Comparison of ENCODE assay signal across 13 cellular contexts in genomic region chr14:101083564-101084435, GRCh38.
A peak's percentile ranks its signal among the peaks of the same experiment; 100 is the strongest.
DNase-seq lines count a peak whose midpoint lies in the region; ATAC-seq and TF ChIP-seq lines count a peak whose summit lies in the region.
"Had no signal": no experiment of that assay in that cellular context is flagged by ENCODE, and none has a peak within 500 bp of the region (broad histone marks: within the 10 kb centered on the region; RNA-seq: fewer than 3 reads in every experiment).

No MANE protein-coding gene starts in this region.

- no peaks in the 10 kb centered on the region for H3K27me3 Mint-ChIP-seq in osteocyte (ENCODE audit: unreplicated experiment)

- no peak for ATAC-seq in GM21423 (IDR thresholded peaks at IDR 0.05; ENCODE audit: unreplicated experiment)
- ATAC-seq: activated CD4-positive, alpha-beta T cell treated with anti-CD3 and anti-CD28 coated beads for 36 hours had no signal

- H3K36me3 Mint-ChIP-seq in osteocyte (ENCODE audit: unreplicated experiment) = no peaks in the 10 kb centered on the region

- intact Hi-C loops in colonic mucosa (cut with DNase I) = no loop called here

- H3K36me3 ChIP-seq in colonic mucosa = no peaks in the 10 kb centered on the region
- H3K36me3 ChIP-seq: esophagus muscularis mucosa had no signal

- no peak for DNase-seq in GM12865 (ENCODE audit: low read depth)
- DNase-seq in LNCaP clone FGC (ENCODE audit: low read depth) = no peak
- DNase-seq in colonic mucosa = peak; percentile 17
- peak; percentile 68 for DNase-seq in osteocyte (ENCODE audit: extremely low spot score, unreplicated experiment)
- no peak for DNase-seq in NCI-H524 treated with DMSO at 0.1 percent for 48 hours (lab: John Stamatoyannopoulos, UW)
- DNase-seq in NCI-H2081 treated with DMSO at 0.1 percent for 48 hours (lab: John Stamatoyannopoulos, UW) = no peak
- DNase-seq: activated CD4-positive, alpha-beta T cell treated with anti-CD3 and anti-CD28 coated beads for 36 hours; EL; OCI-M1; retina had no signal

- H3K27ac Mint-ChIP-seq in osteocyte (ENCODE audit: unreplicated experiment) = no peak overlapping the region
- H3K27ac Mint-ChIP-seq: activated CD4-positive, alpha-beta T cell treated with anti-CD3 and anti-CD28 coated beads for 36 hours had no signal

- peaks cover 4% of the 10 kb centered on the region for H3K27me3 ChIP-seq in colonic mucosa

- TF ChIP-seq CTCF in GM12865 (IDR thresholded peaks at IDR 0.05; ENCODE audit: insufficient read depth, low read depth, low read length, missing control alignments) (peak; percentile 8), LNCaP clone FGC (IDR thresholded peaks at IDR 0.05; ENCODE audit: control insufficient read depth, extremely low read depth, insufficient read depth) (peak; percentile 24; the same call in 1 of the 2 replicates), colonic mucosa (IDR thresholded peaks at IDR 0.05) (no peak), osteocyte (IDR thresholded peaks at IDR 0.05) (no peak)

- H3K4me1 Mint-ChIP-seq in osteocyte (ENCODE audit: unreplicated experiment) = peaks cover 10% of the 10 kb centered on the region
- H3K4me1 Mint-ChIP-seq: activated CD4-positive, alpha-beta T cell treated with anti-CD3 and anti-CD28 coated beads for 36 hours had no signal

- peaks cover 23% of the 10 kb centered on the region for H3K9me3 Mint-ChIP-seq in osteocyte (ENCODE audit: unreplicated experiment)

- no peak overlapping the region for H3K9ac ChIP-seq in colonic mucosa (ENCODE audit: low read depth in 2 of 2, low read length in 2 of 2)
- H3K9ac ChIP-seq: KMS-11 had no signal

- H3K4me1 ChIP-seq in colonic mucosa = no peaks in the 10 kb centered on the region
- H3K4me1 ChIP-seq: esophagus muscularis mucosa had no signal

- H3K4me3 ChIP-seq in GM12865 (ENCODE audit: low read depth, low read length) = no peak overlapping the region
- no peak overlapping the region for H3K4me3 ChIP-seq in LNCaP clone FGC (ENCODE audit: low read depth, low read length)
- H3K4me3 ChIP-seq in colonic mucosa = no peak overlapping the region
- H3K4me3 ChIP-seq: esophagus muscularis mucosa had no signal

- no peak overlapping the region for H3K27ac ChIP-seq in colonic mucosa
- H3K27ac ChIP-seq: esophagus muscularis mucosa, KMS-11 had no signal

- no peak overlapping the region for H3K4me3 Mint-ChIP-seq in osteocyte (ENCODE audit: unreplicated experiment)
- H3K4me3 Mint-ChIP-seq: activated CD4-positive, alpha-beta T cell treated with anti-CD3 and anti-CD28 coated beads for 36 hours had no signal

- no peaks in the 10 kb centered on the region for H3K9me3 ChIP-seq in colonic mucosa

Comparison
In these comparisons a context has a peak if more than half of its experiments do, and no peak if none do; other contexts are left out.
1. DNase-seq: peak in colonic mucosa (single experiment) and osteocyte (single experiment); none in GM12865 (single experiment), LNCaP clone FGC (single experiment), NCI-H524 treated with DMSO at 0.1 percent for 48 hours (single experiment) and NCI-H2081 treated with DMSO at 0.1 percent for 48 hours (single experiment).
2. CTCF ChIP-seq: peak in GM12865 (single experiment) and LNCaP clone FGC (single experiment); none in colonic mucosa (single experiment) and osteocyte (single experiment).